Comparison of ENCODE assay signal across 15 cellular contexts in genomic region chr9:91163441-91163772, GRCh38.
DNase-seq lines count a peak whose midpoint lies in the region; ATAC-seq, FAIRE-seq and TF ChIP-seq lines count a peak whose summit lies in the region.
"Had no signal": no experiment of that assay in that cellular context is flagged by ENCODE, and none has a peak within 500 bp of the region (broad histone marks: within the 10 kb centered on the region; RNA-seq: fewer than 3 reads in every experiment).

No MANE protein-coding gene starts in this region.

- H3K4me2 ChIP-seq in BLaER1 treated with 17β-estradiol and CSF1 and Interleukin-3, amounts not matched to agents 10 nM and 100 nM: peak overlapping the region; percentile 85 to 97 (median 92)
- no peak overlapping the region for H3K4me2 ChIP-seq in K562 (ENCODE audit: insufficient read depth, low read length)

- in situ Hi-C loops in K562 (cut with MboI): no loop called here

- H3K27me3 Mint-ChIP-seq in naive B cell: no peaks in the 10 kb centered on the region

- no peak for ATAC-seq in K562
- ATAC-seq in naive B cell (ENCODE audit: low read depth in 2 of 2): no peak
- no peak for ATAC-seq in GM21786 (IDR thresholded peaks at IDR 0.05; ENCODE audit: unreplicated experiment)
- ATAC-seq in left colon: no peak

- no peaks in the 10 kb centered on the region for H3K36me3 ChIP-seq in BLaER1 treated with 17β-estradiol and CSF1 and Interleukin-3, amounts not matched to agents 10 nM and 100 nM
- no peaks in the 10 kb centered on the region for H3K36me3 ChIP-seq in K562 (ENCODE audit: control insufficient read depth, insufficient read depth, low read length)
- H3K36me3 ChIP-seq: pancreas had no signal

- DNase-seq in HL-60 (ENCODE audit: low read depth in 1 of 2, low spot score in 1 of 2): no peak
- no peak for DNase-seq in K562 (ENCODE audit: extremely low read depth in 1 of 4, low spot score in 3 of 4)
- DNase-seq in naive B cell: no peak
- no peak for DNase-seq in posterior cingulate gyrus
- DNase-seq in left colon: no peak
- DNase-seq in AG08395 (ENCODE audit: low spot score): no peak
- DNase-seq: glutamatergic neuron, NCI-H226, T-helper 9 cell had no signal

- peak overlapping the region in 4 of 6 donors; percentile 13 to 81 (median 77) for H3K27ac Mint-ChIP-seq in naive B cell

- H3K4me1 ChIP-seq in BLaER1 treated with 17β-estradiol and CSF1 and Interleukin-3, amounts not matched to agents 10 nM and 100 nM: peaks cover 65 to 82% (median 69%) of the 10 kb centered on the region in 10 experiments
- peaks cover 33 to 38% of the 10 kb centered on the region in 2 experiments for H3K4me1 ChIP-seq in K562 (replicated peaks in 1 of 2; ENCODE audit: control insufficient read depth in 2 of 2, insufficient read depth in 2 of 2, low read length in 2 of 2)

- TF ChIP-seq EP300 in K562 (IDR thresholded peaks at IDR 0.05; ENCODE audit: low read length): no peak

- FAIRE-seq in K562 (lab: Jason Lieb, UNC): no peak
- FAIRE-seq: astrocyte, pancreas had no signal

- no peak for TF ChIP-seq RAD21 in K562 (CRISPR knock-in tag; conservative IDR thresholded peaks at IDR 0.05 in 1 of 2, IDR thresholded peaks at IDR 0.05 in 1 of 2)

- peak overlapping the region in 8 of 10 experiments; percentile 14 to 54 (median 38); a peak in 10 of 20 replicates for H3K4me3 ChIP-seq in BLaER1 treated with 17β-estradiol and CSF1 and Interleukin-3, amounts not matched to agents 10 nM and 100 nM
- H3K4me3 ChIP-seq in HL-60 (replicated peaks; ENCODE audit: insufficient read depth, low read length) (no peak overlapping the region), K562 (no peak overlapping the region)
- H3K4me3 ChIP-seq: pancreas, PC-9 had no signal

- H3K27me3 ChIP-seq in BLaER1 treated with 17β-estradiol and CSF1 and Interleukin-3, amounts not matched to agents 10 nM and 100 nM: no peaks in the 10 kb centered on the region
- H3K27me3 ChIP-seq in HL-60 (ENCODE audit: insufficient read depth, poor library complexity, severe bottlenecking): no peaks in the 10 kb centered on the region
- H3K27me3 ChIP-seq in K562 (ENCODE audit: control insufficient read depth in 2 of 2, insufficient read depth in 2 of 2, low read length in 2 of 2): no peaks in the 10 kb centered on the region
- H3K27me3 ChIP-seq: pancreas had no signal

- H3K9me1 ChIP-seq in K562 (ENCODE audit: control insufficient read depth, insufficient read depth, low read length): no peaks in the 10 kb centered on the region

- CTCF ChIA-PET in K562 (lab: Yijun Ruan, JAX; ENCODE audit: low intra/inter-chr PET ratio): no interaction called here

- H3K9ac ChIP-seq in BLaER1 treated with 17β-estradiol and CSF1 and Interleukin-3, amounts not matched to agents 10 nM and 100 nM: peak overlapping the region; percentile 63 to 84 (median 79)
- no peak overlapping the region for H3K9ac ChIP-seq in K562 (ENCODE audit: insufficient read depth in 1 of 2, low read depth in 2 of 2, low read length in 2 of 2)

- no peaks in the 10 kb centered on the region for H3K36me3 Mint-ChIP-seq in naive B cell

- 88% methylated on average over 6 of the region's 8 CpGs for WGBS in K562 (ENCODE audit: insufficient coverage, low coverage, missing lambda C conversion rate)

- intact Hi-C loops in K562 (cut with micrococcal nuclease) (loop anchor here (10.0 kb wide), 1 partner anchor 261 kb away; the partner anchor contains the start of gene NFIL3), posterior cingulate gyrus (cut with DNase I) (no loop called here), left colon (cut with DNase I, micrococcal nuclease) (no loop called here)

- H3K79me2 ChIP-seq in K562 (ENCODE audit: control insufficient read depth, insufficient read depth, low read length): no peaks in the 10 kb centered on the region

- H3K4me3 Mint-ChIP-seq in naive B cell: peak overlapping the region in 5 of 8 donors; percentile 63 to 84 (median 73)

- POLR2A ChIA-PET in K562 (lab: Yijun Ruan, JAX): no interaction called here

- no TSS peak for BruUV-seq in K562 (replicated peaks; lab: Mats Ljungman, UMichigan)

- H2AFZ ChIP-seq in K562 (ENCODE audit: low read depth, low read length): peak overlapping the region; percentile 90; the same call in 1 of the 2 replicates
- H2AFZ ChIP-seq: PC-9 had no signal

- peaks cover 0 to 4% (median 0%) of the 10 kb centered on the region in 11 experiments; a peak in 1 of 22 replicates for H4K20me1 ChIP-seq in BLaER1 treated with 17β-estradiol and CSF1 and Interleukin-3, amounts not matched to agents 10 nM and 100 nM
- no peaks in the 10 kb centered on the region for H4K20me1 ChIP-seq in K562 (replicated peaks; ENCODE audit: control insufficient read depth, insufficient read depth, low read length)

- H3K9me3 ChIP-seq in BLaER1 treated with 17β-estradiol and CSF1 and Interleukin-3, amounts not matched to agents 10 nM and 100 nM (replicated peaks in 1 of 11): peaks cover 0 to 4% (median 0%) of the 10 kb centered on the region in 11 experiments; a peak in 1 of 22 replicates
- no peaks in the 10 kb centered on the region; the same call in 1 of the 2 replicates for H3K9me3 ChIP-seq in K562 (replicated peaks; ENCODE audit: control insufficient read depth, insufficient read depth, low read depth, low read length)
- H3K9me3 ChIP-seq: pancreas had no signal

- no peaks in the 10 kb centered on the region for H3K9me3 Mint-ChIP-seq in naive B cell

- peaks cover 32 to 34% (median 34%) of the 10 kb centered on the region in 3 donors for H3K4me1 Mint-ChIP-seq in naive B cell

- peak overlapping the region; percentile 77 to 95 (median 87) for H3K27ac ChIP-seq in BLaER1 treated with 17β-estradiol and CSF1 and Interleukin-3, amounts not matched to agents 10 nM and 100 nM
- peak overlapping the region; percentile 68 for H3K27ac ChIP-seq in HL-60 (replicated peaks)
- H3K27ac ChIP-seq in K562 (ENCODE audit: extremely low read depth, low read depth, low read length): no peak overlapping the region
- H3K27ac ChIP-seq: C4-2B, PC-9 had no signal

- TF ChIP-seq CTCF in HL-60 (IDR thresholded peaks at IDR 0.05; ENCODE audit: insufficient read depth, low read length) (no peak), K562 (IDR thresholded peaks at IDR 0.05 in 2 of 3, conservative IDR thresholded peaks at IDR 0.05 in 1 of 3; ENCODE audit: insufficient read depth in 2 of 3, low read depth in 1 of 3, low read length in 3 of 3) (no peak)

- no peak for TF ChIP-seq POLR2A in K562 (conservative IDR thresholded peaks at IDR 0.05)

TF ChIP-seq in K562, 482 proteins besides CTCF, POLR2A, EP300 and RAD21:
- 0 out of 2 replicates have a peak, but pooled peaks have one; percentile 17 for TF ChIP-seq ARID4B (CRISPR knock-in tag; IDR thresholded peaks at IDR 0.05)
- TF ChIP-seq MAX (CRISPR knock-in tag; IDR thresholded peaks at IDR 0.05): no peak

Comparison
In these comparisons a context has a peak if more than half of its experiments do, and no peak if none do; other contexts are left out.
1. H3K4me3 ChIP-seq: peak in BLaER1 treated with 17β-estradiol and CSF1 and Interleukin-3, amounts not matched to agents 10 nM and 100 nM (8 of 10); none in HL-60 (single experiment) and K562 (single experiment).
2. H3K9ac ChIP-seq: peak in BLaER1 treated with 17β-estradiol and CSF1 and Interleukin-3, amounts not matched to agents 10 nM and 100 nM (11 of 11); none in K562 (0 of 2).